ENCODE assay signal across 28 cellular contexts in genomic region chr7:80039255-80039884, GRCh38.
A peak's percentile ranks its signal among the peaks of the same experiment; 100 is the strongest.
DNase-seq lines count a peak whose midpoint lies in the region; TF ChIP-seq lines count a peak whose summit lies in the region.
"Had no signal": no experiment of that assay in that cellular context is flagged by ENCODE, and none has a peak within 500 bp of the region (broad histone marks: within the 10 kb centered on the region; RNA-seq: fewer than 3 reads in every experiment).

No MANE protein-coding gene starts in this region.

- no peak overlapping the region for H2AFZ ChIP-seq in MM.1S (ENCODE audit: low read length)

- H3K27ac ChIP-seq in MM.1S (ENCODE audit: low read length) = no peak overlapping the region
- H3K27ac ChIP-seq: esophagus muscularis mucosa, SJCRH30, testis, vagina, WERI-Rb-1 had no signal

- no peak for TF ChIP-seq CTCF in cardiac fibroblast (IDR thresholded peaks at IDR 0.05; ENCODE audit: low read depth, low read length)
- TF ChIP-seq CTCF in MM.1S (IDR thresholded peaks at IDR 0.05; ENCODE audit: low read length) = no peak

- H3K27me3 ChIP-seq in MM.1S (replicated peaks; ENCODE audit: insufficient read depth, low read length) = no peaks in the 10 kb centered on the region
- H3K27me3 ChIP-seq: esophagus muscularis mucosa, SJCRH30, testis, vagina had no signal

- H3K9ac ChIP-seq in MM.1S (ENCODE audit: low read length) = no peak overlapping the region

- H3K4me2 ChIP-seq in MM.1S (ENCODE audit: low read depth, low read length) = no peak overlapping the region

- no peaks in the 10 kb centered on the region for H4K20me1 ChIP-seq in MM.1S (ENCODE audit: insufficient read depth, low read length)

- no peak overlapping the region for H3K4me3 ChIP-seq in cardiac fibroblast (replicated peaks in 1 of 2; ENCODE audit: low read depth in 2 of 2, low read length in 2 of 2)
- no peak overlapping the region for H3K4me3 ChIP-seq in MM.1S (ENCODE audit: low read length)
- H3K4me3 ChIP-seq: esophagus muscularis mucosa, lung, SJCRH30, testis, vagina had no signal

- no peaks in the 10 kb centered on the region for H3F3A ChIP-seq in MM.1S (ENCODE audit: insufficient read depth, low read length)

- H3K36me3 ChIP-seq in MM.1S (replicated peaks; ENCODE audit: insufficient read depth, low read length) = no peaks in the 10 kb centered on the region
- H3K36me3 ChIP-seq: esophagus muscularis mucosa, SJCRH30, vagina, WERI-Rb-1 had no signal

- H3K9me3 ChIP-seq in MM.1S (replicated peaks; ENCODE audit: insufficient read depth, low read length) = no peaks in the 10 kb centered on the region
- H3K9me3 ChIP-seq: esophagus muscularis mucosa, SJCRH30, testis, vagina had no signal

- peak; percentile 11 for DNase-seq in NCI-H748 (lab: John Stamatoyannopoulos, UW; ENCODE audit: unreplicated experiment)
- no peak for DNase-seq in NCI-H748 treated with DMSO at 0.1 percent for 48 hours (lab: John Stamatoyannopoulos, UW)
- peak; percentile 90 for DNase-seq in NCI-H69 (lab: John Stamatoyannopoulos, UW)
- peak; percentile 18 to 22 for DNase-seq in cardiac fibroblast (ENCODE audit: low read depth in 2 of 2)
- DNase-seq in renal cortical epithelial cell (ENCODE audit: low read depth) = peak; percentile 28
- no peak for DNase-seq in NCI-H1092 (lab: John Stamatoyannopoulos, UW)
- DNase-seq in MM.1S = no peak
- no peak for DNase-seq in GF-D8 (lab: John Stamatoyannopoulos, UW)
- DNase-seq: ACHN; activated CD4-positive, alpha-beta T cell treated with anti-CD3 and anti-CD28 coated beads, Interleukin-2, amount 50 U/mL, for 4 hours; activated CD8-positive, alpha-beta memory T cell treated with anti-CD3 and anti-CD28 coated beads, Interleukin-2, amount 50 U/mL, for 48 hours; CD4-positive, alpha-beta T cell; DMS53; effector CD8-positive, alpha-beta T cell; HFFc6; KG1; kidney; MV-4-11; NCI-H1930; NCI-H774; stimulated activated CD4-positive, alpha-beta T cell treated with anti-CD3 and anti-CD28 coated beads, Interleukin-2, amount 100 ng/mL, for 48 hours; stimulated activated naive CD4-positive, alpha-beta T cell; testis; WERI-Rb-1 had no signal

- H3K9me2 ChIP-seq in MM.1S (replicated peaks; ENCODE audit: insufficient read depth, low read length) = no peaks in the 10 kb centered on the region

- no peaks in the 10 kb centered on the region for H3K79me2 ChIP-seq in MM.1S (ENCODE audit: low read length)

- H3K4me1 ChIP-seq in MM.1S (ENCODE audit: low read length) = no peaks in the 10 kb centered on the region
- H3K4me1 ChIP-seq: SJCRH30, testis had no signal

Comparison
In these comparisons a context has a peak if more than half of its experiments do, and no peak if none do; other contexts are left out.
1. DNase-seq: peak in NCI-H748 (single experiment), NCI-H69 (single experiment), cardiac fibroblast (2 of 2) and renal cortical epithelial cell (single experiment); none in NCI-H748 treated with DMSO at 0.1 percent for 48 hours (single experiment), NCI-H1092 (single experiment), MM.1S (single experiment) and GF-D8 (single experiment).